1 cellular context compared by ENCODE assay signal in genomic region chr17:79019631-79020584, GRCh38.
TF ChIP-seq lines count a peak whose summit lies in the region.

No MANE protein-coding gene starts in this region.

TF ChIP-seq in HepG2, 621 proteins besides CTCF, POLR2A, EP300 and RAD21 (continues in another document):
- TF ChIP-seq STAG1 (CRISPR knock-in tag; IDR thresholded peaks at IDR 0.05) = peak; percentile 77
- 0 out of 2 replicates have a peak, but pooled peaks have one; percentile 23 for TF ChIP-seq ZNF784 (CRISPR knock-in tag; IDR thresholded peaks at IDR 0.05; ENCODE audit: borderline replicate concordance)
- TF ChIP-seq ZFP91 (CRISPR knock-in tag; IDR thresholded peaks at IDR 0.05; ENCODE audit: borderline replicate concordance) = peak; percentile 31; the same call in 1 of the 2 replicates
- no peak for TF ChIP-seq TRIM22 (IDR thresholded peaks at IDR 0.05)
- TF ChIP-seq MYNN (CRISPR knock-in tag; IDR thresholded peaks at IDR 0.05; ENCODE audit: low read depth) = no peak
- TF ChIP-seq SMAD1 (CRISPR knock-in tag; IDR thresholded peaks at IDR 0.05; ENCODE audit: borderline replicate concordance, low read depth) = 0 out of 2 replicates have a peak, but pooled peaks have one; percentile 37
- TF ChIP-seq ZNF580 (CRISPR knock-in tag; IDR thresholded peaks at IDR 0.05; ENCODE audit: borderline replicate concordance, low read depth) = 0 out of 2 replicates have a peak, but pooled peaks have one; percentile 36
- 0 out of 2 replicates have a peak, but pooled peaks have one; percentile 42 for TF ChIP-seq ZNF619 (CRISPR knock-in tag; IDR thresholded peaks at IDR 0.05)
- peak; percentile 16 for TF ChIP-seq RBM22 (optimal IDR thresholded peaks at IDR 0.05; ENCODE audit: low read length)
- TF ChIP-seq HNF1B (CRISPR knock-in tag; IDR thresholded peaks at IDR 0.05) = 0 out of 2 replicates have a peak, but pooled peaks have one; percentile 15
- TF ChIP-seq ZNF24 (IDR thresholded peaks at IDR 0.05) = peak; percentile 95
- 0 out of 2 replicates have a peak, but pooled peaks have one; percentile 2 for TF ChIP-seq STAT6 (CRISPR knock-in tag; IDR thresholded peaks at IDR 0.05; ENCODE audit: borderline replicate concordance)
- TF ChIP-seq ZBTB33 (CRISPR knock-in tag; IDR thresholded peaks at IDR 0.05) = no peak
- TF ChIP-seq ARID3A (IDR thresholded peaks at IDR 0.05; ENCODE audit: low read depth, low read length) = 0 out of 2 replicates have a peak, but pooled peaks have one; percentile 66
- TF ChIP-seq SMAD3 (CRISPR knock-in tag; IDR thresholded peaks at IDR 0.05) = no peak
- TF ChIP-seq RBFOX2 (IDR thresholded peaks at IDR 0.05; ENCODE audit: low read depth, low read length) = 0 out of 2 replicates have a peak, but pooled peaks have one; percentile 31
- TF ChIP-seq SOX6 (IDR thresholded peaks at IDR 0.05) = no peak
- TF ChIP-seq SOX6 (CRISPR knock-in tag; IDR thresholded peaks at IDR 0.05) = 0 out of 2 replicates have a peak, but pooled peaks have one; percentile 25
- peak; percentile 33 for TF ChIP-seq JARID2 (CRISPR knock-in tag; IDR thresholded peaks at IDR 0.05; ENCODE audit: insufficient replicate concordance)
- TF ChIP-seq DBP (CRISPR knock-in tag; IDR thresholded peaks at IDR 0.05; ENCODE audit: not compliant biosample characterization) = no peak
- TF ChIP-seq ZNF607 (CRISPR knock-in tag; IDR thresholded peaks at IDR 0.05; ENCODE audit: borderline replicate concordance) = 0 out of 2 replicates have a peak, but pooled peaks have one; percentile 21
- TF ChIP-seq REPIN1 (CRISPR knock-in tag; IDR thresholded peaks at IDR 0.05; ENCODE audit: borderline replicate concordance, low read depth) = no peak
- TF ChIP-seq THAP9 (CRISPR knock-in tag; IDR thresholded peaks at IDR 0.05; ENCODE audit: borderline replicate concordance) = 0 out of 2 replicates have a peak, but pooled peaks have one; percentile 22
- 0 out of 2 replicates have a peak, but pooled peaks have one; percentile 38 for TF ChIP-seq ZBTB4 (CRISPR knock-in tag; IDR thresholded peaks at IDR 0.05; ENCODE audit: borderline replicate concordance)
- peak; percentile 39 for TF ChIP-seq TEAD3 (CRISPR knock-in tag; optimal IDR thresholded peaks at IDR 0.05; ENCODE audit: borderline replicate concordance)
- TF ChIP-seq NRL (CRISPR knock-in tag; IDR thresholded peaks at IDR 0.05; ENCODE audit: borderline replicate concordance) = 0 out of 2 replicates have a peak, but pooled peaks have one; percentile 29
- TF ChIP-seq ZNF225 (CRISPR knock-in tag; IDR thresholded peaks at IDR 0.05) = peak; percentile 75; the same call in 1 of the 2 replicates
- TF ChIP-seq ZNF772 (CRISPR knock-in tag; IDR thresholded peaks at IDR 0.05) = 0 out of 2 replicates have a peak, but pooled peaks have one; percentile 10
